ENCODE assay signal across 8 cellular contexts in the genomic region with DNA sequence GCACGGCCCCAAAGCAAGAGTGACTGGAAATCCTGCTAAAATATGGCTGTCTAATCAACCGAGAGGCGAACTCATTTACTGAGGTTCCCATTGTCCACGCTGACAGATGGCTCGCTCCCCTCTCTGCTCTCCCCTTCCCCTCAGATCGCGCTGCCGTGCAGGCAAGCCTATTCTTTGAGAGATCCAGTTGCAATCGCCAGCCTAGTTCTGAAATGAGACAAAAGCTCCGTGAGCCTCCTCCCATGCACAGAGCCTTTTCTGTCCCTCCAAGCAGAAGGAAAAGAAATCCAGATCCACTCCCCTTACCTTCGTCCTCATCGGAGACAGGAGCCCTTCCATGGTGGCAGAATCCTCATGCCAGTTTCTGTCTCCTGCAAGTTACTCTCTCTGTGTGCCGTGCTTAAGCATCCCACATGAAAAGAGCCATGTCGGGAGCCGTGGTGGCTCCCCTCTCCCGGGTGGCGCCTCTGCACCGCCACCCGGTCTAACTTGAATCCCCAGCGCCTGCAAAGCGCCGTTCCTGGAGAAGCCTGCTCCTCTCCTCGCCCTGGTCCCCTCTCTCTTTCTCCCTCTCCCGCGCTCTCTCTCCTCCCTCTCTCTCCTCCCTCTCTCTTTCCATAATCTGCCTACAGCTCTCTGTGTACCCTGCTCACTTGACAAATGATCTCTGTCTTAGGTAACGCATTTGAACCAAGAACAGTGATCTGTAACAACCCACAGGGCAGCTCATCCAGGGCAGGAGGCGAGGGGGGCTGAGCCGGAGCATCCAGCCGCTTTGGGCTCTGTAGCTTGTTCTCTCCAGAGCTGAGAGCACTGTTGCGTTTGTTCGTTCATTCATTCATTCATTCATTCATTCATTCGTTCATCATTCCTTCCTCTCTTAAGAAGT.
DNase-seq lines count a peak whose midpoint lies in the region; ATAC-seq and TF ChIP-seq lines count a peak whose summit lies in the region.

No MANE protein-coding gene starts in this region.

- 1 to 2% methylated on average over 30 to 32 of the region's 32 CpGs for WGBS in testis, 2 donors

- no peak for TF ChIP-seq POLR2A in testis (IDR thresholded peaks at IDR 0.05)

- peaks cover 80% of the 10 kb centered on the region for H3K27me3 Mint-ChIP-seq in CD8-positive, alpha-beta T cell (ENCODE audit: low read depth)

- no peak for DNase-seq in CD8-positive, alpha-beta T cell
- DNase-seq in NCI-H1092 treated with DMSO at 0.1 percent for 48 hours (lab: John Stamatoyannopoulos, UW) (peak; percentile 78), adipocyte (ENCODE audit: low read depth) (peak; percentile 53), skeletal muscle cell (ENCODE audit: low read depth) (no peak), DMS153 treated with DMSO at 0.1 percent for 48 hours (lab: John Stamatoyannopoulos, UW; ENCODE audit: unreplicated experiment) (no peak), testis (no peak)

- CTCF ChIA-PET in CD8-positive, alpha-beta T cell (lab: Charles Lee), result no interaction called here

- POLR2A ChIA-PET in CD8-positive, alpha-beta T cell (lab: Charles Lee), result no interaction called here

- no peaks in the 10 kb centered on the region for H3K36me3 ChIP-seq in CD8-positive, alpha-beta T cell (ENCODE audit: insufficient read depth, low read length)
- no peaks in the 10 kb centered on the region for H3K36me3 ChIP-seq in adipocyte (ENCODE audit: control insufficient read depth, insufficient read depth, low read length, severe bottlenecking)
- H3K36me3 ChIP-seq in testis (ENCODE audit: low read depth, missing control alignments), result no peaks in the 10 kb centered on the region

- no peak for ATAC-seq in CD8-positive, alpha-beta T cell
- no peak for ATAC-seq in GM21367 (IDR thresholded peaks at IDR 0.05; ENCODE audit: unreplicated experiment)

- H3K36me3 Mint-ChIP-seq in CD8-positive, alpha-beta T cell, result no peaks in the 10 kb centered on the region

- H3K4me3 ChIP-seq in CD8-positive, alpha-beta T cell (ENCODE audit: low read depth, low read length), result peak overlapping the region; percentile 44
- H3K4me3 ChIP-seq in adipocyte (ENCODE audit: low read length) (peak overlapping the region; percentile 73), iPS-11a (ENCODE audit: low read depth, low read length) (peak overlapping the region; percentile 66), skeletal muscle cell (ENCODE audit: low read depth, low read length) (peak overlapping the region; percentile 47), testis (peak overlapping the region in 1 of 2 donors; percentile 17)

- no peak for TF ChIP-seq CTCF in CD8-positive, alpha-beta T cell (IDR thresholded peaks at IDR 0.05)
- no peak for TF ChIP-seq CTCF in testis (IDR thresholded peaks at IDR 0.05)

- H3K9me3 ChIP-seq in CD8-positive, alpha-beta T cell (ENCODE audit: low read length), result no peaks in the 10 kb centered on the region
- H3K9me3 ChIP-seq in adipocyte (ENCODE audit: control insufficient read depth, low read length) (no peaks in the 10 kb centered on the region), testis (no peaks in the 10 kb centered on the region)

- intact Hi-C loops in CD8-positive, alpha-beta T cell (cut with DNase I, micrococcal nuclease), result no loop called here
- intact Hi-C loops in testis (cut with DNase I; ENCODE audit: low total_unique reads), result no loop called here

- H3K4me1 ChIP-seq in CD8-positive, alpha-beta T cell (ENCODE audit: insufficient read depth, low read length), result peaks cover 4% of the 10 kb centered on the region
- peaks cover 8% of the 10 kb centered on the region for H3K4me1 ChIP-seq in adipocyte (ENCODE audit: control insufficient read depth, insufficient read depth, low read length)
- peaks cover 6% of the 10 kb centered on the region for H3K4me1 ChIP-seq in testis

- H3K27me3 ChIP-seq in CD8-positive, alpha-beta T cell (ENCODE audit: insufficient read depth, low read length), result peaks cover 3% of the 10 kb centered on the region
- H3K27me3 ChIP-seq in adipocyte (replicated peaks; ENCODE audit: control insufficient read depth, insufficient read depth, low read length) (peaks cover 85% of the 10 kb centered on the region), testis (no peaks in the 10 kb centered on the region)

- no peak overlapping the region for H3K9ac ChIP-seq in adipocyte (ENCODE audit: low read length)

- H3K4me1 Mint-ChIP-seq in CD8-positive, alpha-beta T cell (ENCODE audit: low read depth), result peaks cover 17% of the 10 kb centered on the region

- H3K4me3 Mint-ChIP-seq in CD8-positive, alpha-beta T cell, result peak overlapping the region; percentile 84

- no peak overlapping the region for H3K27ac ChIP-seq in CD8-positive, alpha-beta T cell (ENCODE audit: low read depth, low read length)
- no peak overlapping the region for H3K27ac ChIP-seq in testis

- H3K9me3 Mint-ChIP-seq in CD8-positive, alpha-beta T cell, result no peaks in the 10 kb centered on the region

- H3K27ac Mint-ChIP-seq in CD8-positive, alpha-beta T cell, result no peak overlapping the region

Comparison
In these comparisons a context has a peak if more than half of its experiments do, and no peak if none do; other contexts are left out.
1. DNase-seq: peak in NCI-H1092 treated with DMSO at 0.1 percent for 48 hours (single experiment) and adipocyte (single experiment); none in CD8-positive, alpha-beta T cell (0 of 7), skeletal muscle cell (single experiment), DMS153 treated with DMSO at 0.1 percent for 48 hours (single experiment) and testis (single experiment).